10 cellular contexts compared by ENCODE assay signal in genomic region chr18:22683196-22683676, GRCh38.
A peak's percentile ranks its signal among the peaks of the same experiment; 100 is the strongest.
DNase-seq lines count a peak whose midpoint lies in the region; ATAC-seq and TF ChIP-seq lines count a peak whose summit lies in the region.
"Had no signal": no experiment of that assay in that cellular context is flagged by ENCODE, and none has a peak within 500 bp of the region (broad histone marks: within the 10 kb centered on the region; RNA-seq: fewer than 3 reads in every experiment).

No MANE protein-coding gene starts in this region.

- H3K4me3 ChIP-seq in retinal pigment epithelial cell (ENCODE audit: low read length) (no peak overlapping the region), neuronal stem cell (ENCODE audit: low read length in 2 of 2) (no peak overlapping the region)
- H3K4me3 ChIP-seq: GM12878 had no signal

- no peak overlapping the region for H3K18ac ChIP-seq in neuronal stem cell (ENCODE audit: low read length)

- ATAC-seq in foreskin keratinocyte (peak; percentile 19), GM21381 (IDR thresholded peaks at IDR 0.05; ENCODE audit: unreplicated experiment) (no peak)
- ATAC-seq: GM12878 had no signal

- H3K27ac ChIP-seq in RWPE1 (no peak overlapping the region), foreskin keratinocyte (no peak overlapping the region), neuronal stem cell (replicated peaks; ENCODE audit: low read length) (no peak overlapping the region)

- H2BK12ac ChIP-seq in neuronal stem cell (ENCODE audit: low read length): no peak overlapping the region

- H3K4me2 ChIP-seq in neuronal stem cell (ENCODE audit: insufficient read depth, low read length, poor library complexity, severe bottlenecking): no peak overlapping the region

- no peak overlapping the region for H3K4ac ChIP-seq in neuronal stem cell (ENCODE audit: low read length)

- no peak overlapping the region for H4K8ac ChIP-seq in neuronal stem cell (ENCODE audit: low read depth, low read length)

- CTCF ChIA-PET in RWPE1 (lab: Yijun Ruan, JAX): no interaction called here

- no peaks in the 10 kb centered on the region for H3K79me1 ChIP-seq in neuronal stem cell (ENCODE audit: low read depth, low read length)

- no peak overlapping the region for H2BK5ac ChIP-seq in neuronal stem cell (ENCODE audit: low read length)

- H2AFZ ChIP-seq in neuronal stem cell (ENCODE audit: low read length): no peak overlapping the region

- no peak overlapping the region for H2BK120ac ChIP-seq in neuronal stem cell (ENCODE audit: low read depth, low read length)

- peaks cover 0 to 8% of the 10 kb centered on the region in 2 donors for H3K9me3 ChIP-seq in neuronal stem cell (replicated peaks in 1 of 2; ENCODE audit: control insufficient read depth in 2 of 2, insufficient read depth in 1 of 2, low read depth in 1 of 2, low read length in 2 of 2)
- H3K9me3 ChIP-seq: ascending aorta had no signal

- WGBS in neuronal stem cell (ENCODE audit: extremely low coverage in 2 of 2, insufficient read length in 2 of 2, insufficient replicate concordance in 1 of 2), 2 donors: no CpG with 5 or more reads among the region's 9 CpGs

- no peak for TF ChIP-seq CTCF in RWPE1 (conservative IDR thresholded peaks at IDR 0.05; ENCODE audit: low read depth)
- TF ChIP-seq CTCF in foreskin keratinocyte (conservative IDR thresholded peaks at IDR 0.05): no peak
- TF ChIP-seq CTCF in retinal pigment epithelial cell (conservative IDR thresholded peaks at IDR 0.05; ENCODE audit: low read depth, low read length): no peak

- no peak overlapping the region for H3K23ac ChIP-seq in neuronal stem cell (ENCODE audit: low read depth, low read length, poor library complexity)

- H3K14ac ChIP-seq in neuronal stem cell (ENCODE audit: low read length): no peak overlapping the region

- peak; percentile 27 for DNase-seq in GM03348 (ENCODE audit: low spot score)
- DNase-seq in RWPE1 (ENCODE audit: low spot score): peak; percentile 21
- peak in 1 of 2 donors; percentile 32 for DNase-seq in foreskin keratinocyte
- DNase-seq in retinal pigment epithelial cell (ENCODE audit: low read depth): peak; percentile 89
- no peak for DNase-seq in T-helper 1 cell
- no peak for DNase-seq in SKM-1 (lab: John Stamatoyannopoulos, UW; ENCODE audit: unreplicated experiment)
- no peak for DNase-seq in neuronal stem cell (ENCODE audit: low spot score)

- H3K36me3 ChIP-seq in neuronal stem cell (replicated peaks in 1 of 2; ENCODE audit: control insufficient read depth in 2 of 2, insufficient read depth in 2 of 2, low read length in 2 of 2): no peaks in the 10 kb centered on the region
- H3K36me3 ChIP-seq: ascending aorta had no signal

- no peak overlapping the region for H3K9ac ChIP-seq in neuronal stem cell (ENCODE audit: low read depth, low read length, poor library complexity)

- H2BK15ac ChIP-seq in neuronal stem cell (ENCODE audit: low read length): no peak overlapping the region

- H3K4me1 ChIP-seq in foreskin keratinocyte (no peaks in the 10 kb centered on the region), neuronal stem cell (ENCODE audit: control insufficient read depth in 2 of 2, insufficient read depth in 1 of 2, low read depth in 1 of 2, low read length in 2 of 2) (no peaks in the 10 kb centered on the region)

- POLR2A ChIA-PET in RWPE1 (lab: Yijun Ruan, JAX; ENCODE audit: low non-redundant PET): no interaction called here

- no peak overlapping the region for H2AK5ac ChIP-seq in neuronal stem cell (ENCODE audit: low read depth, low read length)

- H3K27me3 ChIP-seq in foreskin keratinocyte (peaks cover 59% of the 10 kb centered on the region), neuronal stem cell (ENCODE audit: control insufficient read depth in 3 of 3, insufficient read depth in 3 of 3, low read depth in 1 of 3, low read length in 3 of 3) (no peaks in the 10 kb centered on the region)
- H3K27me3 ChIP-seq: ascending aorta had no signal

- no peak overlapping the region for H4K91ac ChIP-seq in neuronal stem cell (ENCODE audit: low read depth, low read length, poor library complexity)

Comparison
In these comparisons a context has a peak if more than half of its experiments do, and no peak if none do; other contexts are left out.
1. DNase-seq: peak in GM03348 (single experiment), RWPE1 (single experiment) and retinal pigment epithelial cell (single experiment); none in T-helper 1 cell (0 of 5), SKM-1 (single experiment) and neuronal stem cell (single experiment).